8 cellular contexts compared by ENCODE assay signal in the genomic region with DNA sequence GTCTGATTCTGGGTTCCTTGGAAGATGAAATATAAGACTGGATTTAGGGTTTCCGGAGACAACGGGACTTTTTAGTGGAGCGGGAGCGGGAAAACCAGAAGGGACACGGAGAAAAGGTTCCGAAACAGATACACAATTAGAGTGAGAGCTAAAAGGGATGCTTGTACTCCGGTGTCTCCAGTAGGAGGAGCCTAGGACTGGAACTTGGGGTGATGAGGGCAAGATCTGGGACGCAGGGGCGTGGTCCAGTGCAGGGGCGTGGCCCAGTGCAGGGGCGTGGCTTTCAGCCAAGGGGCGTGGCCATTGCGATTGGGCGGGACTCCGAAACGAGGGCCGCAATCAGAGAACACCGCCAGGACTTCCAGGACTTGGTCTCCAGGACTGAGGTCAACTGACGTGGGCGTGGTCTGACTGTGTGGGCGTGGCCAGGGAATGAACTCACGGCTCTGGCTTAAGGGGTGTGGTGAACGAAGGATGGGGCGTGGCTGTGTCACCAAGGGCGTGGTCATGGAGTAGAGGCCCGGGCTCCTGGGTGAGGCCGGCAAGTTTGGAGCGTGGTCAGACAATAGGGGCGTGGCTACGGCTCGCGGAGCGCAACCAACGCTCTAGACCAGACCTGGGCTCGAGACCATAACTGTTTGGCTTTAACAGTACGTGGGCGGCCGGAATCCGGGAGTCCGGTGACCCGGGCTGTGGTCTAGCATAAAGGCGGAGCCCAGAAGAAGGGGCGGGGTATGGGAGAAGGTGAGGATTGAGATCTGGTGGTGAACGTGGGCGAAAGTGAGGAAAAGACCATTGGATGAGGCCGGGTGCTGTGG. TPM values are rescaled to one million over a fixed set of nuclear protein-coding genes. Genes with fewer than 3 reads are reported as not detected.
A peak's percentile ranks its signal among the peaks of the same experiment; 100 is the strongest.
DNase-seq lines count a peak whose midpoint lies in the region; ATAC-seq and TF ChIP-seq lines count a peak whose summit lies in the region.

A gene (plus strand): TSS at position 613 of the 818 bp plus-strand sequence. CDS start 122 bp downstream, at position 735.

- peaks cover 7% of the 10 kb centered on the region for H3K36me3 Mint-ChIP-seq in progenitor cell of endocrine pancreas (ENCODE audit: insufficient read depth)

- in situ Hi-C loops in GM13976 (cut with MboI; ENCODE audit: low sequenced_read_pairs, unreplicated experiment), result no loop called here

- H3K9me3 Mint-ChIP-seq in progenitor cell of endocrine pancreas (ENCODE audit: low read depth), result no peaks in the 10 kb centered on the region

- H3K27me3 Mint-ChIP-seq in progenitor cell of endocrine pancreas, result no peaks in the 10 kb centered on the region

- intact Hi-C loops in adrenal gland (cut with DNase I) (no loop called here), left cardiac atrium (cut with DNase I) (no loop called here)

- peak; percentile 90 to 93 for ATAC-seq in left cardiac atrium
- ATAC-seq in upper lobe of left lung (ENCODE audit: low FRiP score in 2 of 2), result peak; percentile 94 to 98

- H3K4me1 ChIP-seq in HUES48 (ENCODE audit: control insufficient read depth, insufficient read depth, low read length) (peaks cover 3% of the 10 kb centered on the region; the same call in 1 of the 2 replicates), adrenal gland (replicated peaks in 1 of 2) (peaks cover 8 to 10% of the 10 kb centered on the region in 2 donors), upper lobe of left lung (peaks cover 7 to 40% (median 31%) of the 10 kb centered on the region in 4 donors)

- H3K27me3 ChIP-seq in HUES48 (ENCODE audit: control insufficient read depth, insufficient read depth, low read length) (no peaks in the 10 kb centered on the region), adrenal gland (no peaks in the 10 kb centered on the region), upper lobe of left lung (peaks cover 0 to 4% (median 0%) of the 10 kb centered on the region in 4 donors)

- DNase-seq in GM13976 (ENCODE audit: low spot score), result peak; percentile 97
- DNase-seq in SW 1271 (lab: John Stamatoyannopoulos, UW), result peak; percentile 89 to 92
- peak; percentile 99 to 100 (median 99) for DNase-seq in adrenal gland
- DNase-seq in left cardiac atrium, result peak; percentile 100
- peak; percentile 99 for DNase-seq in progenitor cell of endocrine pancreas (ENCODE audit: low spot score, unreplicated experiment)
- peak; percentile 97 to 100 for DNase-seq in upper lobe of left lung
- DNase-seq in NCI-H1092 (lab: John Stamatoyannopoulos, UW), result no peak

- no peak for TF ChIP-seq CTCF in GM13976 (IDR thresholded peaks at IDR 0.05; ENCODE audit: borderline replicate concordance, control extremely low read depth, extremely low read depth, insufficient read depth, missing control alignments)
- TF ChIP-seq CTCF in adrenal gland (IDR thresholded peaks at IDR 0.05), result peak in 1 of 6 experiments; percentile 17
- TF ChIP-seq CTCF in progenitor cell of endocrine pancreas (IDR thresholded peaks at IDR 0.05; ENCODE audit: unreplicated experiment), result no peak
- TF ChIP-seq CTCF in upper lobe of left lung (IDR thresholded peaks at IDR 0.05), result peak in 3 of 6 experiments; percentile 21 to 44 (median 36)

- no peak for TF ChIP-seq EP300 in upper lobe of left lung (IDR thresholded peaks at IDR 0.05)

- 1 to 2% (median 2%) methylated on average over 37 to 46 of the region's 46 CpGs for WGBS in adrenal gland, 4 donors
- WGBS in upper lobe of left lung, 2 donors, result 1% methylated on average over 33 to 46 of the region's 46 CpGs

- peaks cover 6% of the 10 kb centered on the region for H3K4me1 Mint-ChIP-seq in progenitor cell of endocrine pancreas (ENCODE audit: low read depth)

- H3K4me3 ChIP-seq in HUES48 (ENCODE audit: low read depth, low read length) (peak within 1 kb of the TSS; percentile 95), adrenal gland (peak within 1 kb of the TSS in 2 of 4 donors; percentile 31 to 63), upper lobe of left lung (peak within 1 kb of the TSS in 3 of 4 donors; percentile 72 to 90 (median 78))

- H3K36me3 ChIP-seq in HUES48 (ENCODE audit: control insufficient read depth, insufficient read depth, low read length), result peaks cover 12% of the 10 kb centered on the region
- peaks cover 0 to 10% of the 10 kb centered on the region in 2 donors for H3K36me3 ChIP-seq in adrenal gland (replicated peaks in 1 of 2)
- H3K36me3 ChIP-seq in upper lobe of left lung, result peaks cover 0 to 11% (median 10%) of the 10 kb centered on the region in 4 donors

- H3K4me3 Mint-ChIP-seq in progenitor cell of endocrine pancreas (ENCODE audit: low read depth), result no peak within 1 kb of the TSS

- TF ChIP-seq POLR2A in adrenal gland (IDR thresholded peaks at IDR 0.05), result peak in 1 of 2 donors; percentile 68
- TF ChIP-seq POLR2A in upper lobe of left lung (IDR thresholded peaks at IDR 0.05), result peak in 2 of 4 donors; percentile 67 to 70

- peak within 1 kb of the TSS; percentile 70 for H3K27ac ChIP-seq in HUES48 (ENCODE audit: low read depth, low read length)
- H3K27ac ChIP-seq in adrenal gland, result peak within 1 kb of the TSS in 4 of 5 donors; percentile 50 to 89 (median 66)
- H3K27ac ChIP-seq in upper lobe of left lung, result peak within 1 kb of the TSS; percentile 89 to 96 (median 94)

- no peak within 1 kb of the TSS for H3K27ac Mint-ChIP-seq in progenitor cell of endocrine pancreas

- peak within 1 kb of the TSS; percentile 30; the same call in 1 of the 2 replicates for H3K9ac ChIP-seq in HUES48 (ENCODE audit: low read depth, low read length)

- H3K9me3 ChIP-seq in HUES48 (ENCODE audit: control insufficient read depth, insufficient read depth, low read length) (no peaks in the 10 kb centered on the region), adrenal gland (replicated peaks in 1 of 3) (no peaks in the 10 kb centered on the region), upper lobe of left lung (peaks cover 0 to 3% (median 0%) of the 10 kb centered on the region in 4 donors)

RNA-seq across cellular contexts. Expression of the gene that starts here (rescaled TPM):
- total RNA-seq in adrenal gland, result under 1 TPM in 3 of 8 donors, not detected in 5; 0.28 to 0.50 (median 0.42) TPM
- polyA plus RNA-seq in adrenal gland, result under 1 TPM in 2 of 3 donors, not detected in 1; 0.44 to 0.56 TPM
- total RNA-seq in left cardiac atrium, result not detected
- 3.6 and 5.2 TPM in 2 replicates for total RNA-seq in progenitor cell of endocrine pancreas
- total RNA-seq in upper lobe of left lung, result under 1 TPM in 3 of 6 donors, not detected in 3; 0.40 to 0.69 (median 0.61) TPM

Comparison
In these comparisons a context has a peak if more than half of its experiments do, and no peak if none do; other contexts are left out.
1. Peak in DNase-seq and H3K27ac ChIP-seq in adrenal gland; RNA of the gene not detected or under 1 TPM.
2. Peak in DNase-seq and ATAC-seq in left cardiac atrium; RNA of the gene not detected or under 1 TPM.
3. Peak in DNase-seq, ATAC-seq, H3K4me3 ChIP-seq and H3K27ac ChIP-seq in upper lobe of left lung; RNA of the gene not detected or under 1 TPM.